In the genomic region with DNA sequence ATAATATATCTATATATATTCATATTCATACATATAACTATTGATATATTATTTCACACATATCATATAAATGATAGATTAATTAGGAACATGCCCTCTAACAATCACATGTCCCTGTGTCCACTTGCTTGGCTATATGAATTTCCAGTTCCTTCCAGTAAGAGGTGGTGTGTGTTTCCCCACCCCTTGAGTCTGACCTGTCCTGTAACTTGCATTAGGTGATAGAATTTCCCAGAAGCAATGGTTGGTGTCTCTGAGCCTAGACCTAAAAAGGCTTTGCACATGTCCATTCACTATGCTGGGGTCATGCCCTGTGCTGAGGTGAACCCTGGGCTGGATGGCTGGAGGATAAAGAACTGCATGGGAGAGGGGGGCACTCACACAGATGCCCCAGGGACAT, we compare ENCODE assay signal across 1 cellular context. TPM values are rescaled to one million over a fixed set of nuclear protein-coding genes. Genes with fewer than 3 reads are reported as not detected.
"Had no signal": no experiment of that assay in that cellular context is flagged by ENCODE, and none has a peak within 500 bp of the region (broad histone marks: within the 10 kb centered on the region; RNA-seq: fewer than 3 reads in every experiment).

No MANE protein-coding gene starts in this region.

RNA-seq across cellular contexts. Expression of gene AKR1C2, which starts 9.4 kb away (rescaled TPM):
- polyA plus RNA-seq: immature natural killer cell had no signal

RNA-seq across cellular contexts. Expression of gene AKR1C1, which starts 31.0 kb away (rescaled TPM):
- polyA plus RNA-seq: immature natural killer cell had no signal
